ENCODE assay signal across 23 cellular contexts in the genomic region with DNA sequence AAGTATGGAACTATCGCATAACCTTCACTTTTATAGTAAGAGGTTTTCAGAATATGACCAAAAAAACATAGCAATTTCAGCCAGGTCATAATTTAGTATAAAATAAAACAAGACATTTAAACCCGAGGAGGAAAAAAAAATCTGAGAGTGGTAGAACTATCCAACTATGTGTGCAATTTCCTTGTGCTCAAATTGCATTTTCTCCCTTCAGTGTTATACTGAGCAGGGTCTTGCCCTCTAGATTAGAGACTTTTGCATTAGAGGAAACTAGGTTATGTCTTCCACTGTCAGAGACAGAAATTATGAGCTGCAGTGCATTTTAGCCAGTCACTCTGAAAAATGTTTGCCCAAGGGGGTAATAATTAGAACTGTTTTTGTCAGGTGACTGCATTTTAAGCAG.
DNase-seq lines count a peak whose midpoint lies in the region; ATAC-seq, FAIRE-seq and TF ChIP-seq lines count a peak whose summit lies in the region.
"Had no signal": no experiment of that assay in that cellular context is flagged by ENCODE, and none has a peak within 500 bp of the region (broad histone marks: within the 10 kb centered on the region; RNA-seq: fewer than 3 reads in every experiment).

No MANE protein-coding gene starts in this region.

- no peaks in the 10 kb centered on the region for H3K9me3 Mint-ChIP-seq in nephron
- no peaks in the 10 kb centered on the region for H3K9me3 Mint-ChIP-seq in activated T-cell treated with anti-CD3 and anti-CD28 coated beads, Interleukin-2, amount 50 U/mL, for 24 hours

- FAIRE-seq in HepG2 (lab: Jason Lieb, UNC) (no peak), endothelial cell of umbilical vein (lab: Jason Lieb, UNC) (peak; percentile 8)
- FAIRE-seq: A549, endometrium, G401.6 had no signal

- POLR2A ChIA-PET in HepG2 (lab: Yijun Ruan, JAX) = no interaction called here
- POLR2A ChIA-PET in endothelial cell of umbilical vein (lab: Charles Lee) = no interaction called here

- peak overlapping the region; percentile 55 to 93 (median 87) for H3K27ac Mint-ChIP-seq in nephron
- no peak overlapping the region for H3K27ac Mint-ChIP-seq in activated T-cell treated with anti-CD3 and anti-CD28 coated beads, Interleukin-2, amount 50 U/mL, for 24 hours
- H3K27ac Mint-ChIP-seq: activated CD4-positive, alpha-beta T cell treated with anti-CD3 and anti-CD28 coated beads for 36 hours; naive B cell had no signal

- dilution Hi-C loops in endothelial cell of umbilical vein (cut with MboI; ENCODE audit: extremely low pct_ligation_motif_present, low sequenced_read_pairs) = no loop called here

- DNase-seq in HepG2 (ENCODE audit: low spot score) = no peak
- DNase-seq in endothelial cell of umbilical vein (ENCODE audit: low read depth, low spot score) = peak; percentile 63
- no peak for DNase-seq in RPMI8226
- DNase-seq in activated T-cell treated with anti-CD3 and anti-CD28 coated beads, Interleukin-2, amount 50 U/mL, for 24 hours = no peak
- DNase-seq in NCI-H1436 (lab: John Stamatoyannopoulos, UW) = no peak
- DNase-seq: activated CD4-positive, alpha-beta T cell treated with anti-CD3 and anti-CD28 coated beads for 36 hours; activated effector memory CD4-positive, alpha-beta T cell treated with anti-CD3 and anti-CD28 coated beads, Interleukin-2, amount 50 U/mL, for 16 hours; DMS 273 treated with DMSO at 0.1 percent for 48 hours; HCEC 1CT; naive B cell; NCI-H1092; NCI-H2171; NCI-H748 treated with DMSO at 0.1 percent for 48 hours; stimulated activated CD4-positive, alpha-beta T cell treated with anti-CD3 and anti-CD28 coated beads, Interleukin-4, amount 100 ng/mL, for 4 hours had no signal

- H3K36me3 ChIP-seq in liver (ENCODE audit: control insufficient read depth in 4 of 4, insufficient read depth in 3 of 4, low read depth in 1 of 4, low read length in 3 of 4) = no peaks in the 10 kb centered on the region
- H3K36me3 ChIP-seq in HepG2 (replicated peaks in 1 of 2; ENCODE audit: control insufficient read depth in 1 of 2, insufficient read depth in 2 of 2, low read length in 2 of 2) = no peaks in the 10 kb centered on the region
- no peaks in the 10 kb centered on the region for H3K36me3 ChIP-seq in endothelial cell of umbilical vein (ENCODE audit: control insufficient read depth in 2 of 2, extremely low read depth in 1 of 2, insufficient read depth in 2 of 2, low read length in 2 of 2)

- H2AFZ ChIP-seq in HepG2 (ENCODE audit: low read length) (no peak overlapping the region), endothelial cell of umbilical vein (ENCODE audit: low read depth, low read length) (peak overlapping the region; percentile 79)

- 57% methylated on average over 2 of the region's 2 CpGs for WGBS in liver
- WGBS in HepG2 (ENCODE audit: low lambda C conversion rate) = 97% methylated on average over 2 of the region's 2 CpGs

- no peaks in the 10 kb centered on the region for H3K27me3 Mint-ChIP-seq in nephron (ENCODE audit: low read depth)
- H3K27me3 Mint-ChIP-seq in activated T-cell treated with anti-CD3 and anti-CD28 coated beads, Interleukin-2, amount 50 U/mL, for 24 hours = no peaks in the 10 kb centered on the region
- H3K27me3 Mint-ChIP-seq: activated CD4-positive, alpha-beta T cell treated with anti-CD3 and anti-CD28 coated beads for 36 hours; naive B cell had no signal

- H4K20me1 ChIP-seq in HepG2 (ENCODE audit: insufficient read depth, low read length) (no peaks in the 10 kb centered on the region), endothelial cell of umbilical vein (replicated peaks; ENCODE audit: control insufficient read depth, extremely low read depth, insufficient read depth, low read length) (no peaks in the 10 kb centered on the region)

- H3K9ac ChIP-seq in liver (ENCODE audit: low read depth in 1 of 2, low read length in 2 of 2) = no peak overlapping the region
- H3K9ac ChIP-seq in HepG2 (ENCODE audit: insufficient read depth, low read depth, low read length) = no peak overlapping the region
- H3K9ac ChIP-seq in endothelial cell of umbilical vein (replicated peaks; ENCODE audit: extremely low read depth, insufficient read depth, low read length) = peak overlapping the region; percentile 82
- H3K9ac ChIP-seq: KMS-11 had no signal

- TF ChIP-seq EP300 in HepG2 (IDR thresholded peaks at IDR 0.05; ENCODE audit: low read depth in 2 of 2, low read length in 2 of 2) (no peak), HepG2 (CRISPR knock-in tag; IDR thresholded peaks at IDR 0.05; ENCODE audit: borderline replicate concordance) (no peak)

- TF ChIP-seq POLR2A in HepG2 (IDR thresholded peaks at IDR 0.05; ENCODE audit: insufficient read depth in 1 of 2, low read depth in 2 of 2, low read length in 2 of 2) (no peak), endothelial cell of umbilical vein (IDR thresholded peaks at IDR 0.05; ENCODE audit: low read depth, low read length) (no peak)

- no peak for ATAC-seq in HepG2
- ATAC-seq in HG03469 (IDR thresholded peaks at IDR 0.05; ENCODE audit: unreplicated experiment) = no peak
- ATAC-seq: A549; activated CD4-positive, alpha-beta T cell treated with anti-CD3 and anti-CD28 coated beads for 36 hours had no signal

- H3K4me1 Mint-ChIP-seq in nephron = peaks cover 50% of the 10 kb centered on the region
- no peaks in the 10 kb centered on the region for H3K4me1 Mint-ChIP-seq in activated T-cell treated with anti-CD3 and anti-CD28 coated beads, Interleukin-2, amount 50 U/mL, for 24 hours (ENCODE audit: low read depth)
- H3K4me1 Mint-ChIP-seq: activated CD4-positive, alpha-beta T cell treated with anti-CD3 and anti-CD28 coated beads for 36 hours; naive B cell had no signal

- intact Hi-C loops in HepG2 (cut with micrococcal nuclease; ENCODE audit: unreplicated experiment) = no loop called here
- intact Hi-C loops in endothelial cell of umbilical vein (cut with micrococcal nuclease) = loop anchor here (1.0 to 5.0 kb wide), 5 partner anchors 24 to 330 kb away; partner anchors contain the start of gene NR2F1-AS1

- CTCF ChIA-PET in HepG2 (lab: Yijun Ruan, JAX; ENCODE audit: low intra/inter-chr PET ratio, low total read pairs) = no interaction called here
- CTCF ChIA-PET in endothelial cell of umbilical vein (lab: Charles Lee) = interaction anchor here (1.0 to 2.6 kb wide), 7 partner anchors 24 to 551 kb away, joined by 3 to 14 read pairs (median 5); no protein-coding TSS in a partner anchor

- H3K4me3 ChIP-seq in liver (ENCODE audit: low read depth in 1 of 3, low read length in 3 of 3) (no peak overlapping the region), HepG2 (replicated peaks in 1 of 3; ENCODE audit: insufficient read depth in 1 of 3, low read depth in 2 of 3, low read length in 3 of 3) (no peak overlapping the region), endothelial cell of umbilical vein (replicated peaks in 1 of 3; ENCODE audit: insufficient read depth in 1 of 3, low read depth in 1 of 3, low read length in 3 of 3) (peak overlapping the region in 1 of 3 experiments; percentile 58)
- H3K4me3 ChIP-seq: A549, lung had no signal

- no TSS peak for BruUV-seq in HepG2 (replicated peaks; lab: Mats Ljungman, UMichigan)
- BruUV-seq in endothelial cell of umbilical vein (replicated peaks; lab: Mats Ljungman, UMichigan) = no TSS peak

- H3K9me3 ChIP-seq in liver (ENCODE audit: control insufficient read depth in 4 of 4, low read length in 3 of 4) = no peaks in the 10 kb centered on the region
- H3K9me3 ChIP-seq in HepG2 (ENCODE audit: low read length) = no peaks in the 10 kb centered on the region
- H3K9me3 ChIP-seq in endothelial cell of umbilical vein (replicated peaks; ENCODE audit: control insufficient read depth, insufficient read depth, low read length) = no peaks in the 10 kb centered on the region
- H3K9me3 ChIP-seq: A549 had no signal

- TF ChIP-seq RAD21 in liver (IDR thresholded peaks at IDR 0.05) (peak; percentile 19 to 26), HepG2 (CRISPR knock-in tag; IDR thresholded peaks at IDR 0.05) (no peak)

- in situ Hi-C loops in HepG2 (cut with HindIII; ENCODE audit: extremely low pct_ligation_motif_present, low pct_unique_long_range_greater_than_20kb) = no loop called here

- H3K4me2 ChIP-seq in HepG2 (ENCODE audit: low read depth, low read length) (no peak overlapping the region), endothelial cell of umbilical vein (ENCODE audit: insufficient read depth, low read length) (peak overlapping the region; percentile 91)
- H3K4me2 ChIP-seq: KMS-11 had no signal

- H3K79me2 ChIP-seq in HepG2 (ENCODE audit: insufficient read depth, low read length) = no peaks in the 10 kb centered on the region
- H3K79me2 ChIP-seq in endothelial cell of umbilical vein (ENCODE audit: control insufficient read depth, insufficient read depth, low read length) = no peaks in the 10 kb centered on the region

- TF ChIP-seq CTCF in liver (IDR thresholded peaks at IDR 0.05; ENCODE audit: low read depth, low read length, missing input control) (no peak), HepG2 (CRISPR knock-in tag; IDR thresholded peaks at IDR 0.05) (no peak), endothelial cell of umbilical vein (IDR thresholded peaks at IDR 0.05; ENCODE audit: extremely low read depth in 1 of 2, insufficient read depth in 1 of 2, low read depth in 1 of 2, low read length in 2 of 2) (no peak), nephron (IDR thresholded peaks at IDR 0.05; ENCODE audit: unreplicated experiment in 3 of 3) (no peak)

- H3K4me1 ChIP-seq in liver (ENCODE audit: control insufficient read depth in 4 of 4, insufficient read depth in 4 of 4, low read length in 3 of 4) (no peaks in the 10 kb centered on the region), HepG2 (ENCODE audit: insufficient read depth, low read length) (peaks cover 46% of the 10 kb centered on the region), endothelial cell of umbilical vein (ENCODE audit: control insufficient read depth, extremely low read depth, insufficient read depth, low read length) (peaks cover 26% of the 10 kb centered on the region)

- peak overlapping the region; percentile 27 to 40 for H3K27ac ChIP-seq in liver (ENCODE audit: low read depth in 1 of 2, low read length in 2 of 2)
- no peak overlapping the region for H3K27ac ChIP-seq in HepG2 (ENCODE audit: extremely low read length, insufficient read depth, low read length)
- H3K27ac ChIP-seq in endothelial cell of umbilical vein (ENCODE audit: insufficient read depth, low read depth, low read length) = peak overlapping the region; percentile 88
- H3K27ac ChIP-seq: C4-2B, KMS-11 had no signal

- H3K36me3 Mint-ChIP-seq in nephron (ENCODE audit: low read depth) = no peaks in the 10 kb centered on the region
- H3K36me3 Mint-ChIP-seq in activated T-cell treated with anti-CD3 and anti-CD28 coated beads, Interleukin-2, amount 50 U/mL, for 24 hours (ENCODE audit: low read depth) = no peaks in the 10 kb centered on the region
- H3K36me3 Mint-ChIP-seq: naive B cell had no signal

- peak overlapping the region in 2 of 3 experiments; percentile 13 to 70 for H3K4me3 Mint-ChIP-seq in nephron
- no peak overlapping the region for H3K4me3 Mint-ChIP-seq in activated T-cell treated with anti-CD3 and anti-CD28 coated beads, Interleukin-2, amount 50 U/mL, for 24 hours
- H3K4me3 Mint-ChIP-seq: activated CD4-positive, alpha-beta T cell treated with anti-CD3 and anti-CD28 coated beads for 36 hours; naive B cell had no signal

- H3K9me1 ChIP-seq in endothelial cell of umbilical vein (replicated peaks; ENCODE audit: control insufficient read depth, extremely low read depth, insufficient read depth, low read length) = no peaks in the 10 kb centered on the region

- H3K27me3 ChIP-seq in liver (ENCODE audit: control insufficient read depth in 4 of 4, insufficient read depth in 4 of 4, low read length in 3 of 4) = no peaks in the 10 kb centered on the region
- no peaks in the 10 kb centered on the region for H3K27me3 ChIP-seq in HepG2 (ENCODE audit: control insufficient read depth in 1 of 2, insufficient read depth in 2 of 2, low read length in 2 of 2)
- no peaks in the 10 kb centered on the region for H3K27me3 ChIP-seq in endothelial cell of umbilical vein (ENCODE audit: control insufficient read depth in 2 of 2, insufficient read depth in 2 of 2, low read length in 2 of 2)
